Comparison of ENCODE assay signal across 10 cellular contexts in genomic region chr1:149631126-149631525, GRCh38. TPM values are rescaled to one million over a fixed set of nuclear protein-coding genes. Genes with fewer than 3 reads are reported as not detected.
"Had no signal": no experiment of that assay in that cellular context is flagged by ENCODE, and none has a peak within 500 bp of the region (broad histone marks: within the 10 kb centered on the region; RNA-seq: fewer than 3 reads in every experiment).

No MANE protein-coding gene starts in this region.

RNA-seq across cellular contexts. Expression of gene PPIAL4C, which starts 47.5 kb away (rescaled TPM):
- total RNA-seq: stomach, subcutaneous adipose tissue, suprapubic skin, testis, thoracic aorta, thyroid gland, tibial nerve, transverse colon, urinary bladder, vagina had no signal
- polyA plus RNA-seq: urinary bladder had no signal
